Comparison of ENCODE assay signal across 8 cellular contexts in genomic region chr11:34051349-34052035, GRCh38. TPM values are rescaled to one million over a fixed set of nuclear protein-coding genes. Genes with fewer than 3 reads are reported as not detected.
A peak's percentile ranks its signal among the peaks of the same experiment; 100 is the strongest.
DNase-seq lines count a peak whose midpoint lies in the region; ATAC-seq and TF ChIP-seq lines count a peak whose summit lies in the region.

CAPRIN1 (plus strand) TSS chr11:34051731; CDS start chr11:34052421, 690 bp downstream.

- POLR2A ChIA-PET in AG04450 (lab: Yijun Ruan, JAX), result interaction anchor here (0.8 to 2.0 kb wide), 5 partner anchors 11 to 54 kb away, joined by 3 to 16 read pairs (median 4); partner anchors contain the start of gene NAT10

- H3K27me3 ChIP-seq in AG04450 (ENCODE audit: control insufficient read depth, insufficient read depth, low read length), result no peaks in the 10 kb centered on the region

- CTCF ChIA-PET in AG04450 (lab: Charles Lee), result interaction anchor here (1.6 kb wide), 1 partner anchor 194 kb away, joined by 5 read pairs; no protein-coding TSS in a partner anchor

- peak within 1 kb of the TSS; percentile 91 for H3K4me3 ChIP-seq in AG04450 (ENCODE audit: low read depth, low read length)

- peak within 1 kb of the TSS; percentile 99 for H3K27ac ChIP-seq in AG04450 (ENCODE audit: low read depth, low read length)

- peaks cover 3% of the 10 kb centered on the region; the same call in 1 of the 2 replicates for H3K9me3 ChIP-seq in AG04450 (ENCODE audit: control insufficient read depth, insufficient read depth, low read length)

- peak; percentile 62 for ATAC-seq in GM19025 (IDR thresholded peaks at IDR 0.05; ENCODE audit: low read depth, unreplicated experiment)
- peak; percentile 56 for ATAC-seq in HG03342 (IDR thresholded peaks at IDR 0.05; ENCODE audit: unreplicated experiment)

- DNase-seq in AG04450 (ENCODE audit: low read depth, low spot score) (peak; percentile 63), NCI-H446 (lab: John Stamatoyannopoulos, UW) (peak; percentile 85 to 91), islet precursor cell (peak; percentile 97)
- peak; percentile 68 for DNase-seq in activated CD4-positive, CD25-positive, alpha-beta regulatory T cell treated with anti-CD3 and anti-CD28 coated beads, Interleukin-2, amount 50 U/mL, for 16 hours (ENCODE audit: low read depth, low spot score)
- peak; percentile 87 for DNase-seq in central memory CD4-positive, alpha-beta T cell
- peak; percentile 80 for DNase-seq in stimulated activated CD4-positive, alpha-beta T cell treated with anti-CD3 and anti-CD28 coated beads, Interleukin-12 subunit alpha, Interleukin-12 subunit beta, amount 100 ng/mL, for 4 hours

- TF ChIP-seq CTCF in AG04450 (IDR thresholded peaks at IDR 0.05; ENCODE audit: low read depth, low read length), result no peak

RNA-seq across cellular contexts. Expression of gene CAPRIN1, which starts in this region (rescaled TPM):
- polyA plus RNA-seq in AG04450 (2011; rRNA removed), result 202 and 251 TPM in 2 replicates
- polyA minus RNA-seq in AG04450 (2011; rRNA and poly(A)+ RNA removed), result 348 and 427 TPM in 2 replicates

Comparison
In these comparisons a context has a peak if more than half of its experiments do, and no peak if none do; other contexts are left out.
1. Peak in every context shown above with its lines: DNase-seq, ATAC-seq, H3K4me3 ChIP-seq and H3K27ac ChIP-seq.